Comparison of ENCODE assay signal across 24 cellular contexts in the genomic region with DNA sequence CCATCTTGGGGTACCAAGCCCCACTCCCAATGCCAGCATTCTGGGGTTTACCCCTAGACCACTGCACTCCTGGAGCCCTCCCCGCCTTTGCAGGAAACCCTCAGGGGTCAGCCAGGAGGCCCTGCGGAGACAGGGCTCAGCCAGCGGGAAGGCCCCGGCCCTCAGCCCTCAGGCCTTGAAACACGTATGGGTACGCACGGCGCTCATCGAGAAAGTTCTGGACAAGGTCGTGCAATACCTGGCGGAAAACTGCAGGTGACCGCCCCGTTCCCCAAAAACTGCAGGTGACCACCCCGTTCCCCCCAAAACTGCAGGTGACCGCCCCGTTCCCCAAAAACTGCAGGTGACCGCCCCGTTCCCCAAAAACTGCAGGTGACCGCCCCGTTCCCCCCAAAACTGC. TPM values are rescaled to one million over a fixed set of nuclear protein-coding genes. Genes with fewer than 3 reads are reported as not detected.
DNase-seq lines count a peak whose midpoint lies in the region; FAIRE-seq and TF ChIP-seq lines count a peak whose summit lies in the region.
"Had no signal": no experiment of that assay in that cellular context is flagged by ENCODE, and none has a peak within 500 bp of the region (broad histone marks: within the 10 kb centered on the region; RNA-seq: fewer than 3 reads in every experiment).

No MANE protein-coding gene starts in this region.

- peaks cover 5% of the 10 kb centered on the region for H3K27me3 Mint-ChIP-seq in glutamatergic neuron (ENCODE audit: unreplicated experiment)
- H3K27me3 Mint-ChIP-seq: CD4-positive, alpha-beta T cell had no signal

- no peak overlapping the region for H2AFZ ChIP-seq in neuronal stem cell (ENCODE audit: low read length)

- H2BK120ac ChIP-seq in neuronal stem cell (ENCODE audit: low read depth, low read length) = no peak overlapping the region

- no peak overlapping the region for H3K14ac ChIP-seq in neuronal stem cell (ENCODE audit: low read length)

- peak; percentile 11 for DNase-seq in glutamatergic neuron
- DNase-seq in neuronal stem cell (ENCODE audit: low spot score) = no peak
- DNase-seq in NCI-H510A (lab: John Stamatoyannopoulos, UW) = no peak
- DNase-seq in HTR-8/SVneo (ENCODE audit: insufficient read length, low spot score) = no peak
- DNase-seq in NCI-H1092 (lab: John Stamatoyannopoulos, UW) = no peak
- DNase-seq: 8988T; ACHN; BE2C; C1 segment of cervical spinal cord; Caco-2; CD4-positive, alpha-beta T cell; CD8-positive, alpha-beta T cell; DMS 273 treated with DMSO at 0.1 percent for 48 hours; DMS153; DMS53; DMS79; DND-41; EL; GDM1 had no signal

- H2BK5ac ChIP-seq in neuronal stem cell (ENCODE audit: low read length) = peak overlapping the region; percentile 30

- H3K27me3 ChIP-seq in neuronal stem cell (ENCODE audit: control insufficient read depth in 3 of 3, insufficient read depth in 3 of 3, low read depth in 1 of 3, low read length in 3 of 3) = no peaks in the 10 kb centered on the region
- H3K27me3 ChIP-seq: BE2C, BLaER1 had no signal

- no peak overlapping the region for H3K9ac ChIP-seq in neuronal stem cell (ENCODE audit: low read depth, low read length, poor library complexity)
- H3K9ac ChIP-seq: BLaER1 had no signal

- H3K4me2 ChIP-seq in neuronal stem cell (ENCODE audit: insufficient read depth, low read length, poor library complexity, severe bottlenecking) = no peak overlapping the region
- H3K4me2 ChIP-seq: BLaER1 had no signal

- FAIRE-seq in HTR-8/SVneo (lab: Jason Lieb, UNC) = no peak
- FAIRE-seq: A204.1, GM12878, GM12892, GM18507 had no signal

- no peaks in the 10 kb centered on the region for H3K36me3 Mint-ChIP-seq in glutamatergic neuron (ENCODE audit: unreplicated experiment)

- H3K4me1 Mint-ChIP-seq in glutamatergic neuron (ENCODE audit: low read depth, unreplicated experiment) = peaks cover 4% of the 10 kb centered on the region

- peaks cover 4% of the 10 kb centered on the region for H3K79me1 ChIP-seq in neuronal stem cell (ENCODE audit: low read depth, low read length)

- H4K91ac ChIP-seq in neuronal stem cell (ENCODE audit: low read depth, low read length, poor library complexity) = no peak overlapping the region

- TF ChIP-seq CTCF in glutamatergic neuron (IDR thresholded peaks at IDR 0.05; ENCODE audit: partially characterized antibody, unreplicated experiment) = no peak

- no peak overlapping the region for H3K4ac ChIP-seq in neuronal stem cell (ENCODE audit: low read length)

- H3K4me3 Mint-ChIP-seq in glutamatergic neuron (ENCODE audit: unreplicated experiment) = no peak overlapping the region
- H3K4me3 Mint-ChIP-seq: CD4-positive, alpha-beta T cell; CD8-positive, alpha-beta T cell had no signal

- H2BK15ac ChIP-seq in neuronal stem cell (ENCODE audit: low read length) = no peak overlapping the region

- no peak overlapping the region for H2BK12ac ChIP-seq in neuronal stem cell (ENCODE audit: low read length)

- H3K4me3 ChIP-seq in neuronal stem cell (ENCODE audit: low read length in 2 of 2) = no peak overlapping the region
- H3K4me3 ChIP-seq: BLaER1, GM12878 had no signal

- H3K9me3 Mint-ChIP-seq in glutamatergic neuron (ENCODE audit: unreplicated experiment) = peaks cover 3% of the 10 kb centered on the region
- H3K9me3 Mint-ChIP-seq: CD4-positive, alpha-beta T cell; CD8-positive, alpha-beta T cell had no signal

- no peak overlapping the region for H2AK5ac ChIP-seq in neuronal stem cell (ENCODE audit: low read depth, low read length)

- no peak overlapping the region for H3K27ac Mint-ChIP-seq in glutamatergic neuron (ENCODE audit: unreplicated experiment)
- H3K27ac Mint-ChIP-seq: CD4-positive, alpha-beta T cell; CD8-positive, alpha-beta T cell had no signal

- no peak overlapping the region for H3K27ac ChIP-seq in neuronal stem cell (replicated peaks; ENCODE audit: low read length)
- H3K27ac ChIP-seq: BLaER1 had no signal

- H3K18ac ChIP-seq in neuronal stem cell (ENCODE audit: low read length) = no peak overlapping the region

- H3K36me3 ChIP-seq in neuronal stem cell (replicated peaks in 1 of 2; ENCODE audit: control insufficient read depth in 2 of 2, insufficient read depth in 2 of 2, low read length in 2 of 2) = peaks cover 39 to 64% of the 10 kb centered on the region in 2 donors
- H3K36me3 ChIP-seq: BE2C had no signal

- no CpG with 5 or more reads among the region's 20 CpGs for WGBS in neuronal stem cell (ENCODE audit: extremely low coverage in 2 of 2, insufficient read length in 2 of 2, insufficient replicate concordance in 1 of 2), 2 donors

- no peak overlapping the region for H4K8ac ChIP-seq in neuronal stem cell (ENCODE audit: low read depth, low read length)

- no peaks in the 10 kb centered on the region for H3K4me1 ChIP-seq in neuronal stem cell (ENCODE audit: control insufficient read depth in 2 of 2, insufficient read depth in 1 of 2, low read depth in 1 of 2, low read length in 2 of 2)
- H3K4me1 ChIP-seq: BE2C, Caco-2 had no signal

- H3K9me3 ChIP-seq in neuronal stem cell (replicated peaks in 1 of 2; ENCODE audit: control insufficient read depth in 2 of 2, insufficient read depth in 1 of 2, low read depth in 1 of 2, low read length in 2 of 2) = peaks cover 0 to 4% of the 10 kb centered on the region in 2 donors
- H3K9me3 ChIP-seq: BE2C, BLaER1, Caco-2 had no signal

- no peak overlapping the region for H3K23ac ChIP-seq in neuronal stem cell (ENCODE audit: low read depth, low read length, poor library complexity)

RNA-seq across cellular contexts. Expression of a gene that starts 24.7 kb away (rescaled TPM):
- total RNA-seq in glutamatergic neuron (ENCODE audit: unreplicated experiment) = 111 TPM
- 69.6 TPM for polyA plus RNA-seq in neuronal stem cell (2013, experiment 1 of 2)
- 67.4 TPM for polyA plus RNA-seq in neuronal stem cell (2013, experiment 2 of 2)

RNA-seq across cellular contexts. Expression of a gene that starts 25.8 kb away (rescaled TPM):
- 25.6 TPM for total RNA-seq in glutamatergic neuron (ENCODE audit: unreplicated experiment)
- 13.1 TPM for polyA plus RNA-seq in neuronal stem cell (2013, experiment 1 of 2)
- polyA plus RNA-seq in neuronal stem cell (2013, experiment 2 of 2) = 13.0 TPM

RNA-seq across cellular contexts. Expression of a gene that starts 38.8 kb away (rescaled TPM):
- total RNA-seq in glutamatergic neuron (ENCODE audit: unreplicated experiment) = 41.0 TPM
- polyA plus RNA-seq in neuronal stem cell (2013, experiment 1 of 2) = 14.3 TPM
- polyA plus RNA-seq in neuronal stem cell (2013, experiment 2 of 2) = 15.1 TPM

RNA-seq across cellular contexts. Expression of a gene that starts 58.3 kb away (rescaled TPM):
- total RNA-seq in glutamatergic neuron (ENCODE audit: unreplicated experiment) = 22.0 TPM
- 20.5 TPM for polyA plus RNA-seq in neuronal stem cell (2013, experiment 1 of 2)
- polyA plus RNA-seq in neuronal stem cell (2013, experiment 2 of 2) = 21.3 TPM

RNA-seq across cellular contexts. Expression of a gene that starts 58.4 kb away (rescaled TPM):
- total RNA-seq in glutamatergic neuron (ENCODE audit: unreplicated experiment) = 42.7 TPM
- 16.6 TPM for polyA plus RNA-seq in neuronal stem cell (2013, experiment 1 of 2)
- 16.4 TPM for polyA plus RNA-seq in neuronal stem cell (2013, experiment 2 of 2)
